ENCODE assay signal across 28 cellular contexts in the genomic region with DNA sequence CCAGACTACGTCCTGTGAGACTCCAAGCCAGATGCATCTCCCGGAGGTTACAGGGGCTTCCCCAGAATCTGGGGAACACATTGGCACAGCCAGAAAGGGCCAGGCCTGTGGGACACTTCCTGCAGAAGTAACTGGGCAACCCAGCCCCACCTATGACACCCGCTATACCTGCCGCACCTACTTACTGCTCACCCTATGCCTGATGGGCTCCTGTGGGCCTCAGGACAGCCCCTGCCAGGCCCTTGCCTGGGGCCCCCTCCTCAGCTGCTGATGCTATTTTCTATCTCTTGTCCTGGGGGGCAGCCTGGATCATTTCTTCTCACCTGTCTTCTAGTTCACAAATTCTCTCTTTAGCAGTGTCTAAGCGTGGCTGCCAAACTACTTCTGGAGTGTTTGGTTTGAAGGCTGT. TPM values are rescaled to one million over a fixed set of nuclear protein-coding genes. Genes with fewer than 3 reads are reported as not detected.
A peak's percentile ranks its signal among the peaks of the same experiment; 100 is the strongest.
DNase-seq lines count a peak whose midpoint lies in the region; ATAC-seq, FAIRE-seq and TF ChIP-seq lines count a peak whose summit lies in the region.
"Had no signal": no experiment of that assay in that cellular context is flagged by ENCODE, and none has a peak within 500 bp of the region (broad histone marks: within the 10 kb centered on the region; RNA-seq: fewer than 3 reads in every experiment).

No MANE protein-coding gene starts in this region.

- FAIRE-seq in endothelial cell of umbilical vein (lab: Jason Lieb, UNC), result no peak
- FAIRE-seq: GM12891 had no signal

- BruUV-seq in endothelial cell of umbilical vein (replicated peaks; lab: Mats Ljungman, UMichigan), result no TSS peak

- no peak overlapping the region for H2AFZ ChIP-seq in SK-N-SH (ENCODE audit: low read depth)
- H2AFZ ChIP-seq in endothelial cell of umbilical vein (ENCODE audit: low read depth, low read length), result no peak overlapping the region

- H3K9me1 ChIP-seq in endothelial cell of umbilical vein (replicated peaks; ENCODE audit: control insufficient read depth, extremely low read depth, insufficient read depth, low read length), result no peaks in the 10 kb centered on the region

- POLR2A ChIA-PET in SK-N-SH (lab: Yijun Ruan, JAX) (no interaction called here), endothelial cell of umbilical vein (lab: Charles Lee) (no interaction called here)

- intact Hi-C loops in endothelial cell of umbilical vein (cut with micrococcal nuclease), result no loop called here
- intact Hi-C loops in sigmoid colon (cut with DNase I), result no loop called here

- CTCF ChIA-PET in SK-N-SH (lab: Yijun Ruan, JAX) (interaction anchor here (1.4 kb wide), 1 partner anchor 28 kb away, joined by 3 read pairs; a partner anchor contains a TSS), endothelial cell of umbilical vein (lab: Charles Lee) (interaction anchor here (1.1 kb wide), 1 partner anchor 50 kb away, joined by 3 read pairs; no protein-coding TSS in a partner anchor)

- TF ChIP-seq POLR2A in endothelial cell of umbilical vein (IDR thresholded peaks at IDR 0.05; ENCODE audit: low read depth, low read length), result no peak
- no peak for TF ChIP-seq POLR2A in sigmoid colon (IDR thresholded peaks at IDR 0.05)

- TF ChIP-seq CTCF in SK-N-SH (IDR thresholded peaks at IDR 0.05) (no peak), RWPE2 (IDR thresholded peaks at IDR 0.05; ENCODE audit: poor library complexity, severe bottlenecking) (no peak), endothelial cell of umbilical vein (IDR thresholded peaks at IDR 0.05; ENCODE audit: extremely low read depth in 1 of 2, insufficient read depth in 1 of 2, low read depth in 1 of 2, low read length in 2 of 2) (no peak), sigmoid colon (IDR thresholded peaks at IDR 0.05) (no peak)

- WGBS in SK-N-SH (ENCODE audit: low lambda C conversion rate), result 65% methylated on average over 4 of the region's 5 CpGs
- 98% methylated on average over 5 of the region's 5 CpGs for WGBS in sigmoid colon, 2 donors

- TF ChIP-seq RAD21 in SK-N-SH (IDR thresholded peaks at IDR 0.05; ENCODE audit: low read length), result no peak

- H3K4me2 ChIP-seq in SK-N-SH (no peak overlapping the region), endothelial cell of umbilical vein (ENCODE audit: insufficient read depth, low read length) (no peak overlapping the region)

- no peaks in the 10 kb centered on the region for H3K9me3 ChIP-seq in SK-N-SH
- peaks cover 4% of the 10 kb centered on the region for H3K9me3 ChIP-seq in RWPE2 (ENCODE audit: severe bottlenecking)
- H3K9me3 ChIP-seq in endothelial cell of umbilical vein (replicated peaks; ENCODE audit: control insufficient read depth, insufficient read depth, low read length), result no peaks in the 10 kb centered on the region
- peaks cover 4 to 13% (median 9%) of the 10 kb centered on the region in 4 donors for H3K9me3 ChIP-seq in sigmoid colon
- H3K9me3 ChIP-seq: BE2C, MG63 had no signal

- no peak overlapping the region for H3K27ac ChIP-seq in SK-N-SH (ENCODE audit: low read depth in 2 of 2, low read length in 1 of 2)
- no peak overlapping the region for H3K27ac ChIP-seq in RWPE2 (ENCODE audit: poor library complexity, severe bottlenecking)
- H3K27ac ChIP-seq in endothelial cell of umbilical vein (ENCODE audit: insufficient read depth, low read depth, low read length), result no peak overlapping the region
- no peak overlapping the region for H3K27ac ChIP-seq in sigmoid colon
- H3K27ac ChIP-seq: 22Rv1, SJSA1 had no signal

- H3K36me3 ChIP-seq in SK-N-SH (replicated peaks in 1 of 2; ENCODE audit: control insufficient read depth in 1 of 2, insufficient read depth in 2 of 2, low read length in 1 of 2) (no peaks in the 10 kb centered on the region), RWPE2 (ENCODE audit: low read depth) (peaks cover 22% of the 10 kb centered on the region), endothelial cell of umbilical vein (ENCODE audit: control insufficient read depth in 2 of 2, extremely low read depth in 1 of 2, insufficient read depth in 2 of 2, low read length in 2 of 2) (peaks cover 7 to 17% of the 10 kb centered on the region in 2 experiments), sigmoid colon (no peaks in the 10 kb centered on the region)
- H3K36me3 ChIP-seq: BE2C, MG63 had no signal

- ATAC-seq in SK-N-SH treated with all-trans-retinoic acid at 6 μM for 48 hours (no peak), RWPE2 (ENCODE audit: low read depth) (no peak), HG02623 (IDR thresholded peaks at IDR 0.05; ENCODE audit: unreplicated experiment) (no peak)
- ATAC-seq: PC-3, Right ventricle myocardium inferior had no signal

- H3F3A ChIP-seq in SK-N-SH (replicated peaks; ENCODE audit: insufficient read depth), result no peaks in the 10 kb centered on the region

- H3K9ac ChIP-seq in SK-N-SH (no peak overlapping the region), endothelial cell of umbilical vein (replicated peaks; ENCODE audit: extremely low read depth, insufficient read depth, low read length) (no peak overlapping the region)

- H3K9me2 ChIP-seq in SK-N-SH, result no peaks in the 10 kb centered on the region

- H3K4me3 ChIP-seq in SK-N-SH (ENCODE audit: low read depth in 2 of 2, low read length in 1 of 2) (no peak overlapping the region), RWPE2 (ENCODE audit: severe bottlenecking) (no peak overlapping the region), endothelial cell of umbilical vein (replicated peaks in 1 of 3; ENCODE audit: insufficient read depth in 1 of 3, low read depth in 1 of 3, low read length in 3 of 3) (no peak overlapping the region), sigmoid colon (no peak overlapping the region)
- H3K4me3 ChIP-seq: MG63, SJSA1 had no signal

- no peaks in the 10 kb centered on the region for H3K4me1 ChIP-seq in SK-N-SH (ENCODE audit: control insufficient read depth in 1 of 2, insufficient read depth in 2 of 2, low read depth in 1 of 2, low read length in 1 of 2)
- no peaks in the 10 kb centered on the region for H3K4me1 ChIP-seq in RWPE2 (ENCODE audit: insufficient read depth, poor library complexity, severe bottlenecking)
- no peaks in the 10 kb centered on the region for H3K4me1 ChIP-seq in endothelial cell of umbilical vein (ENCODE audit: control insufficient read depth, extremely low read depth, insufficient read depth, low read length)
- no peaks in the 10 kb centered on the region for H3K4me1 ChIP-seq in sigmoid colon
- H3K4me1 ChIP-seq: BE2C, SJSA1 had no signal

- DNase-seq in SK-N-SH (no peak), RWPE2 (ENCODE audit: low spot score) (peak; percentile 54), endothelial cell of umbilical vein (ENCODE audit: low read depth, low spot score) (no peak), sigmoid colon (peak; percentile 55), LoVo (ENCODE audit: low spot score) (no peak), kidney tubule cell (ENCODE audit: low spot score) (no peak)
- DNase-seq: ACHN, BE2C, Calu3, DMS79 treated with DMSO at 0.1 percent for 48 hours, GF-D8, GOT3, KBM-7, MG63, NCI-H1105 treated with DMSO at 0.1 percent for 48 hours, NCI-H146, NCI-H1930, NCI-H2107, NCI-H524, NCI-H774, PC-3 had no signal

- dilution Hi-C loops in endothelial cell of umbilical vein (cut with MboI; ENCODE audit: extremely low pct_ligation_motif_present, low sequenced_read_pairs), result no loop called here

- H4K20me1 ChIP-seq in SK-N-SH (ENCODE audit: insufficient read depth) (no peaks in the 10 kb centered on the region), endothelial cell of umbilical vein (replicated peaks; ENCODE audit: control insufficient read depth, extremely low read depth, insufficient read depth, low read length) (no peaks in the 10 kb centered on the region)

- H3K27me3 ChIP-seq in SK-N-SH (ENCODE audit: insufficient read depth) (no peaks in the 10 kb centered on the region), RWPE2 (ENCODE audit: insufficient read depth, poor library complexity, severe bottlenecking) (no peaks in the 10 kb centered on the region), endothelial cell of umbilical vein (ENCODE audit: control insufficient read depth in 2 of 2, insufficient read depth in 2 of 2, low read length in 2 of 2) (peaks cover 0 to 1% of the 10 kb centered on the region in 2 experiments), sigmoid colon (no peaks in the 10 kb centered on the region)
- H3K27me3 ChIP-seq: BE2C, MG63, SJSA1 had no signal

- no peak for TF ChIP-seq EP300 in SK-N-SH (IDR thresholded peaks at IDR 0.05; ENCODE audit: borderline replicate concordance in 1 of 2, low read depth in 1 of 2, low read length in 1 of 2)
- no peak for TF ChIP-seq EP300 in sigmoid colon (IDR thresholded peaks at IDR 0.05)

- H3K79me2 ChIP-seq in SK-N-SH (ENCODE audit: insufficient read depth) (no peaks in the 10 kb centered on the region), endothelial cell of umbilical vein (ENCODE audit: control insufficient read depth, insufficient read depth, low read length) (no peaks in the 10 kb centered on the region)

RNA-seq across cellular contexts. Expression of a gene that starts 28.7 kb away (rescaled TPM):
- polyA plus RNA-seq in SK-N-SH (2012; rRNA removed), result 1.7 TPM in 2 replicates
- 0.55 and 0.77 TPM in 2 replicates for polyA plus RNA-seq in SK-N-SH (2012; cell fraction: cytosol; rRNA removed)
- 8.9 and 10.2 TPM in 2 replicates for polyA plus RNA-seq in SK-N-SH (2012; cell fraction: nucleus; rRNA removed)
- total RNA-seq in endothelial cell of umbilical vein, result 128 and 139 TPM in 2 replicates
- 80.7 and 105 TPM in 2 replicates for polyA plus RNA-seq in endothelial cell of umbilical vein
- 54.3 and 62.1 TPM in 2 replicates for polyA plus RNA-seq in endothelial cell of umbilical vein (2011; cell fraction: cytosol; rRNA removed)
- polyA plus RNA-seq in endothelial cell of umbilical vein (2011; cell fraction: nucleus; rRNA removed), result 295 and 312 TPM in 2 replicates
- 59.6 and 61.1 TPM in 2 replicates for polyA plus RNA-seq in endothelial cell of umbilical vein (2012)
- 95.3 and 129 TPM in 2 replicates for polyA minus RNA-seq in endothelial cell of umbilical vein
- polyA minus RNA-seq in endothelial cell of umbilical vein (2011; cell fraction: cytosol; rRNA and poly(A)+ RNA removed), result 8.7 TPM
- 62.0 and 95.6 TPM in 2 replicates for polyA minus RNA-seq in endothelial cell of umbilical vein (2011; cell fraction: nucleus; rRNA and poly(A)+ RNA removed)
- total RNA-seq in sigmoid colon, result 1 to 10 TPM; 1.8 to 4.2 (median 3.5) TPM
- 10 to 100 TPM in 1 of 3 donors, 1 to 10 TPM in 1, under 1 TPM in 1; 0.60 to 12.3 (median 2.1) TPM for polyA plus RNA-seq in sigmoid colon
- polyA plus RNA-seq: CD14-positive monocyte had no signal

RNA-seq across cellular contexts. Expression of a gene that starts 41.3 kb away (rescaled TPM):
- 15.8 and 18.4 TPM in 2 replicates for polyA plus RNA-seq in SK-N-SH (2012; rRNA removed)
- 8.1 and 11.3 TPM in 2 replicates for polyA plus RNA-seq in SK-N-SH (2012; cell fraction: cytosol; rRNA removed)
- 27.3 and 44.1 TPM in 2 replicates for polyA plus RNA-seq in SK-N-SH (2012; cell fraction: nucleus; rRNA removed)
- 97.7 and 104 TPM in 2 replicates for total RNA-seq in endothelial cell of umbilical vein
- 103 and 129 TPM in 2 replicates for polyA plus RNA-seq in endothelial cell of umbilical vein
- polyA plus RNA-seq in endothelial cell of umbilical vein (2011; cell fraction: cytosol; rRNA removed), result 45.7 and 71.1 TPM in 2 replicates
- polyA plus RNA-seq in endothelial cell of umbilical vein (2011; cell fraction: nucleus; rRNA removed), result 62.8 and 71.6 TPM in 2 replicates
- 34.7 and 54.2 TPM in 2 replicates for polyA plus RNA-seq in endothelial cell of umbilical vein (2012)
- polyA minus RNA-seq in endothelial cell of umbilical vein, result 21.2 and 26.4 TPM in 2 replicates
- 9.2 TPM for polyA minus RNA-seq in endothelial cell of umbilical vein (2011; cell fraction: cytosol; rRNA and poly(A)+ RNA removed)
- polyA minus RNA-seq in endothelial cell of umbilical vein (2011; cell fraction: nucleus; rRNA and poly(A)+ RNA removed), result 15.2 and 25.5 TPM in 2 replicates
- 10 to 100 TPM in 1 of 4 donors, 1 to 10 TPM in 3; 4.1 to 10.5 (median 6.1) TPM for total RNA-seq in sigmoid colon
- polyA plus RNA-seq in sigmoid colon, result 10 to 100 TPM; 24.3 to 47.4 (median 32.4) TPM

Comparison
In these comparisons a context has a peak if more than half of its experiments do, and no peak if none do; other contexts are left out.
1. DNase-seq: peak in RWPE2 (single experiment) and sigmoid colon (single experiment); none in SK-N-SH (single experiment), endothelial cell of umbilical vein (single experiment), LoVo (single experiment) and kidney tubule cell (single experiment).
2. RNA of a gene that starts 28.7 kb away (polyA plus RNA-seq): 54.3 to 312 TPM in endothelial cell of umbilical vein; 0.60 to 12.3 TPM in sigmoid colon and 0.55 to 10.2 TPM in SK-N-SH; every median in the first group is over 4 times any median in the second.